In the genomic region with DNA sequence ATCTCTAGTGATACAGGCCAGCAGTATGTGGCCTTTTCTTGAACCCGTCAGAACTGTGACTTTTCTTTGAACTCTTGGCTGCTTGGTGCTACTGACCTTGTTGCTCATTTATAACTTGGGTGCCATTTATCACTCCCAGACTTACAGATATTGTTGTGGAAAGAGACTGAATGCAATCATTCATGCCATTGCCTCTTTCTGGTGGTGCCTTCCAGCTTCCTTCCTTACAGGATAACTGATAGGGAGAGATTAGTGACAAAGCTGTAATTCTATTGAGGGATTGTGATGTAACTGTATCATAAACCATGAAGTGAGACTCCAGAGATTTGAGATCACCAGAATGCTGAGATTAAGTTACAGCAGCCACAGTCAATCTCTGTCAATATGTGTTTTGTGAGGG, we compare ENCODE assay signal across 1 cellular context.
A peak's percentile ranks its signal among the peaks of the same experiment; 100 is the strongest.
TF ChIP-seq lines count a peak whose summit lies in the region.

No MANE protein-coding gene starts in this region.

TF ChIP-seq in endothelial cell of umbilical vein, 7 proteins besides CTCF, POLR2A, EP300 and RAD21:
- TF ChIP-seq EZH2 (IDR thresholded peaks at IDR 0.05; ENCODE audit: borderline replicate concordance, low read depth, low read length, severe bottlenecking) (no peak), POLR2AphosphoS5 (IDR thresholded peaks at IDR 0.05; ENCODE audit: insufficient read depth, low read depth, low read length) (peak; percentile 83), GATA2 (IDR thresholded peaks at IDR 0.05; ENCODE audit: insufficient read depth, insufficient read length, low read depth, low read length) (peak; percentile 97), FOS (IDR thresholded peaks at IDR 0.05; ENCODE audit: borderline replicate concordance, insufficient read depth, low read length) (no peak), JUN (IDR thresholded peaks at IDR 0.05; ENCODE audit: borderline replicate concordance, insufficient read depth, insufficient read length, low read depth) (peak; percentile 85), MYC (IDR thresholded peaks at IDR 0.05; ENCODE audit: low read depth, low read length) (no peak)
